9 cellular contexts compared by ENCODE assay signal in the genomic region with DNA sequence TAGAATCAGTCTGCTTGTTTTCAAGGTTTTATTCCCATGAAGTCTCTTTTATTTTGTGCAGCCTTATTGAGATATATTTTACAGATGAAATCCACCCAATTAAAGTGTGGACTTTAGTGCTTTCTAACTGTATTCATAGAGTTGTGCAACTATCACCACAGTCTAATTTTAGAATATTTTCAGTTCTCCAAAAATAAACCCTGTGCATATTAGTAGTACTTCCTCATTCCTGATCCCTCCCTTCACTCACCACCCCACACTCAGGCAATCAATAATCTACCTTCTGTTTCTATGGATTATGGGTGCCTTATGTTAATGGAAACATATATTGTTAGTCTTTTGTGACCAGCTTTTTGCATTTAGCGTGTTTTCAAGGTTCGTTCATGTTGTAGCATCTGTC.
DNase-seq lines count a peak whose midpoint lies in the region; ATAC-seq and TF ChIP-seq lines count a peak whose summit lies in the region.
"Had no signal": no experiment of that assay in that cellular context is flagged by ENCODE, and none has a peak within 500 bp of the region (broad histone marks: within the 10 kb centered on the region; RNA-seq: fewer than 3 reads in every experiment).

No MANE protein-coding gene starts in this region.

- no peaks in the 10 kb centered on the region for H3K9me2 ChIP-seq in GM23338 (ENCODE audit: insufficient read depth)

- no peaks in the 10 kb centered on the region for H4K20me1 ChIP-seq in GM23338 (replicated peaks; ENCODE audit: insufficient read depth)

- TF ChIP-seq POLR2A in sigmoid colon (IDR thresholded peaks at IDR 0.05), result no peak

- H3K9me3 Mint-ChIP-seq in naive B cell, result peaks cover 6 to 37% (median 11%) of the 10 kb centered on the region in 7 donors
- peaks cover 8% of the 10 kb centered on the region for H3K9me3 Mint-ChIP-seq in activated T-helper 17 cell treated with anti-CD3 and anti-CD28 coated beads, Interleukin-2, amount 50 U/mL, for 72 hours
- H3K9me3 Mint-ChIP-seq in GM23338, result no peaks in the 10 kb centered on the region

- H3K4me1 Mint-ChIP-seq in naive B cell (peaks cover 29 to 40% (median 38%) of the 10 kb centered on the region in 3 donors), GM23338 (peaks cover 7% of the 10 kb centered on the region; the same call in 2 of the 3 replicates)
- H3K4me1 Mint-ChIP-seq in activated T-helper 17 cell treated with anti-CD3 and anti-CD28 coated beads, Interleukin-2, amount 50 U/mL, for 72 hours, result no peaks in the 10 kb centered on the region

- WGBS in sigmoid colon, 2 donors, result 90 to 93% methylated on average over 2 of the region's 2 CpGs

- intact Hi-C loops in sigmoid colon (cut with DNase I), result no loop called here

- peak overlapping the region in 2 of 6 donors; percentile 1 to 74 for H3K27ac Mint-ChIP-seq in naive B cell
- H3K27ac Mint-ChIP-seq in activated T-helper 17 cell treated with anti-CD3 and anti-CD28 coated beads, Interleukin-2, amount 50 U/mL, for 72 hours, result no peak overlapping the region
- H3K27ac Mint-ChIP-seq in GM23338, result no peak overlapping the region

- no peak for TF ChIP-seq EP300 in sigmoid colon (IDR thresholded peaks at IDR 0.05)

- H3K27ac ChIP-seq in GM23338 (ENCODE audit: low read depth) (no peak overlapping the region), sigmoid colon (no peak overlapping the region)

- peaks cover 0 to 2% (median 0%) of the 10 kb centered on the region in 4 donors for H3K9me3 ChIP-seq in sigmoid colon

- H3K36me3 Mint-ChIP-seq in naive B cell, result peaks cover 3 to 12% of the 10 kb centered on the region in 2 donors
- H3K36me3 Mint-ChIP-seq in activated T-helper 17 cell treated with anti-CD3 and anti-CD28 coated beads, Interleukin-2, amount 50 U/mL, for 72 hours (ENCODE audit: low read depth), result no peaks in the 10 kb centered on the region
- H3K36me3 Mint-ChIP-seq in GM23338 (ENCODE audit: low read depth), result no peaks in the 10 kb centered on the region

- no peak overlapping the region for H3K4me3 ChIP-seq in GM23338
- no peak overlapping the region for H3K4me3 ChIP-seq in sigmoid colon

- no peaks in the 10 kb centered on the region for H3K4me1 ChIP-seq in GM23338 (ENCODE audit: insufficient read depth)
- peaks cover 0 to 13% (median 0%) of the 10 kb centered on the region in 4 donors for H3K4me1 ChIP-seq in sigmoid colon

- DNase-seq in NOMO-1 treated with dmso at 0.1 percent for 144 hours (lab: John Stamatoyannopoulos, UW; ENCODE audit: unreplicated experiment), result peak; percentile 66
- DNase-seq in naive B cell, result peak; percentile 14
- DNase-seq in GM23338 (ENCODE audit: low spot score), result no peak
- DNase-seq in cortex of kidney (lab: John Stamatoyannopoulos, UW), result no peak
- DNase-seq in sigmoid colon, result no peak
- DNase-seq: activated CD4-positive, alpha-beta T cell treated with anti-CD3 and anti-CD28 coated beads, Interleukin-2, amount 50 U/mL, for 48 hours had no signal

- no peaks in the 10 kb centered on the region for H3F3A ChIP-seq in GM23338 (replicated peaks; ENCODE audit: low read depth)

- H3K27me3 ChIP-seq in GM23338 (ENCODE audit: insufficient read depth), result no peaks in the 10 kb centered on the region
- no peaks in the 10 kb centered on the region for H3K27me3 ChIP-seq in sigmoid colon

- no peak overlapping the region for H3K4me2 ChIP-seq in GM23338

- peak; percentile 76 for ATAC-seq in GM19035 (IDR thresholded peaks at IDR 0.05; ENCODE audit: unreplicated experiment)
- ATAC-seq in HG02938 (IDR thresholded peaks at IDR 0.05; ENCODE audit: unreplicated experiment), result peak; percentile 82
- peak; percentile 76 to 79 for ATAC-seq in naive B cell (ENCODE audit: low read depth in 2 of 2)
- ATAC-seq in activated T-helper 17 cell treated with anti-CD3 and anti-CD28 coated beads, Interleukin-2, amount 50 U/mL, for 72 hours (replicated peaks), result no peak
- no peak for ATAC-seq in GM23338

- H3K79me2 ChIP-seq in GM23338 (replicated peaks; ENCODE audit: insufficient read depth), result no peaks in the 10 kb centered on the region

- H3K36me3 ChIP-seq in GM23338 (ENCODE audit: insufficient read depth), result no peaks in the 10 kb centered on the region
- H3K36me3 ChIP-seq in sigmoid colon, result no peaks in the 10 kb centered on the region

- no peak overlapping the region for H2AFZ ChIP-seq in GM23338

- TF ChIP-seq CTCF in GM23338 (conservative IDR thresholded peaks at IDR 0.05; ENCODE audit: low read depth in 2 of 2), result no peak
- no peak for TF ChIP-seq CTCF in sigmoid colon (IDR thresholded peaks at IDR 0.05)

- H3K27me3 Mint-ChIP-seq in naive B cell, result peaks cover 3 to 13% (median 9%) of the 10 kb centered on the region in 3 donors
- H3K27me3 Mint-ChIP-seq in activated T-helper 17 cell treated with anti-CD3 and anti-CD28 coated beads, Interleukin-2, amount 50 U/mL, for 72 hours, result peaks cover 3% of the 10 kb centered on the region
- H3K27me3 Mint-ChIP-seq in GM23338 (ENCODE audit: insufficient read depth, low read depth, poor library complexity), result peaks cover 1% of the 10 kb centered on the region

- peak overlapping the region in 7 of 8 donors; percentile 6 to 76 (median 68) for H3K4me3 Mint-ChIP-seq in naive B cell
- H3K4me3 Mint-ChIP-seq in activated T-helper 17 cell treated with anti-CD3 and anti-CD28 coated beads, Interleukin-2, amount 50 U/mL, for 72 hours, result no peak overlapping the region
- no peak overlapping the region for H3K4me3 Mint-ChIP-seq in GM23338

TF ChIP-seq in GM23338, 12 proteins besides CTCF, POLR2A, EP300 and RAD21:
- TF ChIP-seq, protein P1, sequence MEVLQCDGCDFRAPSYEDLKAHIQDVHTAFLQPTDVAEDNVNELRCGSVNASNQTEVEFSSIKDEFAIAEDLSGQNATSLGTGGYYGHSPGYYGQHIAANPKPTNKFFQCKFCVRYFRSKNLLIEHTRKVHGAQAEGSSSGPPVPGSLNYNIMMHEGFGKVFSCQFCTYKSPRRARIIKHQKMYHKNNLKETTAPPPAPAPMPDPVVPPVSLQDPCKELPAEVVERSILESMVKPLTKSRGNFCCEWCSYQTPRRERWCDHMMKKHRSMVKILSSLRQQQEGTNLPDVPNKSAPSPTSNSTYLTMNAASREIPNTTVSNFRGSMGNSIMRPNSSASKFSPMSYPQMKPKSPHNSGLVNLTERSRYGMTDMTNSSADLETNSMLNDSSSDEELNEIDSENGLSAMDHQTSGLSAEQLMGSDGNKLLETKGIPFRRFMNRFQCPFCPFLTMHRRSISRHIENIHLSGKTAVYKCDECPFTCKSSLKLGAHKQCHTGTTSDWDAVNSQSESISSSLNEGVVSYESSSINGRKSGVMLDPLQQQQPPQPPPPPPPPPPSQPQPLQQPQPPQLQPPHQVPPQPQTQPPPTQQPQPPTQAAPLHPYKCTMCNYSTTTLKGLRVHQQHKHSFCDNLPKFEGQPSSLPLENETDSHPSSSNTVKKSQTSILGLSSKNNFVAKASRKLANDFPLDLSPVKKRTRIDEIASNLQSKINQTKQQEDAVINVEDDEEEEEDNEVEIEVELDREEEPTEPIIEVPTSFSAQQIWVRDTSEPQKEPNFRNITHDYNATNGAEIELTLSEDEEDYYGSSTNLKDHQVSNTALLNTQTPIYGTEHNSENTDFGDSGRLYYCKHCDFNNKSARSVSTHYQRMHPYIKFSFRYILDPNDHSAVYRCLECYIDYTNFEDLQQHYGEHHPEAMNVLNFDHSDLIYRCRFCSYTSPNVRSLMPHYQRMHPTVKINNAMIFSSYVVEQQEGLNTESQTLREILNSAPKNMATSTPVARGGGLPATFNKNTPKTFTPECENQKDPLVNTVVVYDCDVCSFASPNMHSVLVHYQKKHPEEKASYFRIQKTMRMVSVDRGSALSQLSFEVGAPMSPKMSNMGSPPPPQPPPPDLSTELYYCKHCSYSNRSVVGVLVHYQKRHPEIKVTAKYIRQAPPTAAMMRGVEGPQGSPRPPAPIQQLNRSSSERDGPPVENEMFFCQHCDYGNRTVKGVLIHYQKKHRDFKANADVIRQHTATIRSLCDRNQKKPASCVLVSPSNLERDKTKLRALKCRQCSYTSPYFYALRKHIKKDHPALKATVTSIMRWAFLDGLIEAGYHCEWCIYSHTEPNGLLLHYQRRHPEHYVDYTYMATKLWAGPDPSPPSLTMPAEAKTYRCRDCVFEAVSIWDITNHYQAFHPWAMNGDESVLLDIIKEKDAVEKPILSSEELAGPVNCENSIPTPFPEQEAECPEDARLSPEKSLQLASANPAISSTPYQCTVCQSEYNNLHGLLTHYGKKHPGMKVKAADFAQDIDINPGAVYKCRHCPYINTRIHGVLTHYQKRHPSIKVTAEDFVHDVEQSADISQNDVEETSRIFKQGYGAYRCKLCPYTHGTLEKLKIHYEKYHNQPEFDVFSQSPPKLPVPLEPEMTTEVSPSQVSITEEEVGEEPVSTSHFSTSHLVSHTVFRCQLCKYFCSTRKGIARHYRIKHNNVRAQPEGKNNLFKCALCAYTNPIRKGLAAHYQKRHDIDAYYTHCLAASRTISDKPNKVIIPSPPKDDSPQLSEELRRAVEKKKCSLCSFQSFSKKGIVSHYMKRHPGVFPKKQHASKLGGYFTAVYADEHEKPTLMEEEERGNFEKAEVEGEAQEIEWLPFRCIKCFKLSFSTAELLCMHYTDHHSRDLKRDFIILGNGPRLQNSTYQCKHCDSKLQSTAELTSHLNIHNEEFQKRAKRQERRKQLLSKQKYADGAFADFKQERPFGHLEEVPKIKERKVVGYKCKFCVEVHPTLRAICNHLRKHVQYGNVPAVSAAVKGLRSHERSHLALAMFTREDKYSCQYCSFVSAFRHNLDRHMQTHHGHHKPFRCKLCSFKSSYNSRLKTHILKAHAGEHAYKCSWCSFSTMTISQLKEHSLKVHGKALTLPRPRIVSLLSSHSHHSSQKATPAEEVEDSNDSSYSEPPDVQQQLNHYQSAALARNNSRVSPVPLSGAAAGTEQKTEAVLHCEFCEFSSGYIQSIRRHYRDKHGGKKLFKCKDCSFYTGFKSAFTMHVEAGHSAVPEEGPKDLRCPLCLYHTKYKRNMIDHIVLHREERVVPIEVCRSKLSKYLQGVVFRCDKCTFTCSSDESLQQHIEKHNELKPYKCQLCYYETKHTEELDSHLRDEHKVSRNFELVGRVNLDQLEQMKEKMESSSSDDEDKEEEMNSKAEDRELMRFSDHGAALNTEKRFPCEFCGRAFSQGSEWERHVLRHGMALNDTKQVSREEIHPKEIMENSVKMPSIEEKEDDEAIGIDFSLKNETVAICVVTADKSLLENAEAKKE (CRISPR knock-in tag; IDR thresholded peaks at IDR 0.05), result no peak
- TF ChIP-seq ZNF114 (CRISPR knock-in tag; IDR thresholded peaks at IDR 0.05) (no peak), NANOG (IDR thresholded peaks at IDR 0.05; ENCODE audit: borderline replicate concordance) (no peak), ZNF331 (CRISPR knock-in tag; IDR thresholded peaks at IDR 0.05; ENCODE audit: low read depth) (no peak)

Comparison
In these comparisons a context has a peak if more than half of its experiments do, and no peak if none do; other contexts are left out.
1. ATAC-seq: peak in GM19035 (single experiment), HG02938 (single experiment) and naive B cell (2 of 2); none in activated T-helper 17 cell treated with anti-CD3 and anti-CD28 coated beads, Interleukin-2, amount 50 U/mL, for 72 hours (single experiment) and GM23338 (single experiment).
2. DNase-seq: peak in NOMO-1 treated with dmso at 0.1 percent for 144 hours (single experiment) and naive B cell (single experiment); none in GM23338 (single experiment), cortex of kidney (single experiment) and sigmoid colon (single experiment).
3. H3K4me3 Mint-ChIP-seq: peak in naive B cell (7 of 8); none in activated T-helper 17 cell treated with anti-CD3 and anti-CD28 coated beads, Interleukin-2, amount 50 U/mL, for 72 hours (single experiment) and GM23338 (single experiment).